Comparison of ENCODE assay signal across 29 cellular contexts in genomic region chr5:31965227-31965626, GRCh38.
"Had no signal": no experiment of that assay in that cellular context is flagged by ENCODE, and none has a peak within 500 bp of the region (broad histone marks: within the 10 kb centered on the region; RNA-seq: fewer than 3 reads in every experiment).

No MANE protein-coding gene starts in this region.

- H3K27ac ChIP-seq: adrenal gland, SK-N-MC, WERI-Rb-1 had no signal

- FAIRE-seq: TTC549 had no signal

- H3K27me3 ChIP-seq: adrenal gland had no signal

- H3K9me3 ChIP-seq: adrenal gland had no signal

- ATAC-seq: activated CD4-positive, CD25-positive, alpha-beta regulatory T cell treated with anti-CD3 and anti-CD28 coated beads, Interleukin-2, amount 50 U/mL, for 24 hours; activated CD8-positive, alpha-beta T cell treated with anti-CD3 and anti-CD28 coated beads for 36 hours; activated T-cell treated with anti-CD3 and anti-CD28 coated beads, Interleukin-2, amount 50 U/mL, for 72 hours; Panc1; Right ventricle myocardium inferior; T-cell had no signal

- DNase-seq: activated CD4-positive, alpha-beta T cell treated with anti-CD3 and anti-CD28 coated beads for 4 hours; activated CD8-positive, alpha-beta memory T cell treated with anti-CD3 and anti-CD28 coated beads, Interleukin-2, amount 50 U/mL, for 4 hours; activated CD8-positive, alpha-beta T cell treated with anti-CD3 and anti-CD28 coated beads for 36 hours; activated naive CD4-positive, alpha-beta T cell treated with anti-CD3 and anti-CD28 coated beads, Interleukin-2, amount 50 U/mL, for 16 hours; activated naive CD8-positive, alpha-beta T cell treated with anti-CD3 and anti-CD28 coated beads, Interleukin-2, amount 10 ng/mL, durations not matched to agents 7 days and 5 days; activated T-cell treated with anti-CD3 and anti-CD28 coated beads, Interleukin-2, amount 50 U/mL, for 72 hours; adrenal gland; anterior cingulate cortex; NCI-H1092; NCI-H1417; NCI-H1694; NCI-H2029; NCI-H2107; NCI-H2171 treated with DMSO at 0.1 percent for 48 hours; NCI-H226; NCI-H510A; NCI-H526 treated with DMSO at 0.1 percent for 48 hours; NCI-H82; OCI-M1; RPMI8226; T-cell; T-helper 2 cell; T1000; WERI-Rb-1 had no signal

- H3K4me3 ChIP-seq: adrenal gland, SK-N-MC had no signal

- H3K36me3 ChIP-seq: adrenal gland, WERI-Rb-1 had no signal
